ENCODE assay signal across 9 cellular contexts in the genomic region with DNA sequence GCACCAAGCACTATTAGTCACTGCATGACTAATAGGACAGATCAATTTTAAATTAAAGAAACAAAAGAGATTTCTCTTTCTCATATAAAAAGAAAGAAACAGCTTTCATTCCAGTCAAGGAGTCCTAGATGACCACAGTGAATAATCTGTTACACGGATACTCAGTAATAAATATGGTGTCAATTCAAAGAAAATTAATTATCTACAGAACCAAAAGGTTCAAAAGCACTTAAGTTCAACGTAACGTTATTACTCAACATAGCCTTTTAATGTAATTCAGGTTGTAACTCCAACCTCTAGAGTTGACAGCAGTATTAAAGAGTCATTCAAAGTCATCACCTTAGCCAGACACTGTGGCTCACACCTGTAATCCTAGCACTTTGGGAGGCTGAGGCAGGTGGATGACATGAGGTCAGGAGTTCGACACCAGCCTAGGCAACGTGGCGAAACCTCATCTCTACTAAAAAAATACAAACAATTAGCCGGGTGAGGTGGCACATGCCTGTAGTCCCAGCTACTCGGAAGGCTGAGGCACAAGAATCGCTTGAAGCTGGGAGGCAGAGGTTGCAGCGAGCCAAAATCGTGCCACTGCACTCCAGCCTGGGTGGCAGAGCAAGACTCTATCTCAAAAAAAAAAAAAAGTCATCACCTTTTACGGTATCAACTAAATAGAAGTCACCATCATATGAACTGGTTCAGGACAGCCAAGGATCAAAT. TPM values are rescaled to one million over a fixed set of nuclear protein-coding genes. Genes with fewer than 3 reads are reported as not detected.
A peak's percentile ranks its signal among the peaks of the same experiment; 100 is the strongest.
DNase-seq lines count a peak whose midpoint lies in the region; ATAC-seq, FAIRE-seq and TF ChIP-seq lines count a peak whose summit lies in the region.
"Had no signal": no experiment of that assay in that cellular context is flagged by ENCODE, and none has a peak within 500 bp of the region (broad histone marks: within the 10 kb centered on the region; RNA-seq: fewer than 3 reads in every experiment).

No MANE protein-coding gene starts in this region.

- ATAC-seq in esophagus mucosa (peak; percentile 64), GM21423 (IDR thresholded peaks at IDR 0.05; ENCODE audit: unreplicated experiment) (no peak)

- H3K4me2 ChIP-seq in neural progenitor cell, result no peak overlapping the region

- WGBS in small intestine, 3 donors, result 52 to 65% (median 59%) methylated on average over 12 of the region's 12 CpGs

- H3K27ac ChIP-seq in small intestine (ENCODE audit: low read depth in 1 of 2, low read length in 1 of 2) (peak overlapping the region; percentile 37 to 94), neural progenitor cell (no peak overlapping the region)

- no peaks in the 10 kb centered on the region for H3K9me3 ChIP-seq in small intestine (ENCODE audit: control insufficient read depth, low read depth)
- H3K9me3 ChIP-seq in neural progenitor cell (ENCODE audit: low read depth), result no peaks in the 10 kb centered on the region

- H3K9ac ChIP-seq in neural progenitor cell, result no peak overlapping the region

- H3K36me3 Mint-ChIP-seq in HFFc6 (ENCODE audit: low read depth), result no peaks in the 10 kb centered on the region
- H3K36me3 Mint-ChIP-seq in neural progenitor cell, result peaks cover 11% of the 10 kb centered on the region

- no peaks in the 10 kb centered on the region for H3K9me3 Mint-ChIP-seq in HFFc6
- H3K9me3 Mint-ChIP-seq in neural progenitor cell, result no peaks in the 10 kb centered on the region

- H3K4me3 Mint-ChIP-seq in HFFc6 (peak overlapping the region; percentile 84), neural progenitor cell (no peak overlapping the region)

- H2AFZ ChIP-seq in neural progenitor cell (replicated peaks), result no peak overlapping the region

- no peaks in the 10 kb centered on the region for H3K27me3 ChIP-seq in small intestine (ENCODE audit: control insufficient read depth in 2 of 2, insufficient read depth in 2 of 2, low read length in 2 of 2)
- no peaks in the 10 kb centered on the region for H3K27me3 ChIP-seq in H7 (ENCODE audit: control insufficient read depth, insufficient read depth, low read length)
- peaks cover 14% of the 10 kb centered on the region for H3K27me3 ChIP-seq in neural progenitor cell

- H3K4me1 Mint-ChIP-seq in HFFc6 (ENCODE audit: low read depth) (peaks cover 47% of the 10 kb centered on the region), neural progenitor cell (peaks cover 15% of the 10 kb centered on the region)

- H4K20me1 ChIP-seq in neural progenitor cell (ENCODE audit: low read depth), result peaks cover 50% of the 10 kb centered on the region

- H3K36me3 ChIP-seq in small intestine (ENCODE audit: control insufficient read depth in 2 of 2, insufficient read depth in 2 of 2, low read length in 2 of 2) (no peaks in the 10 kb centered on the region), H7 (replicated peaks; ENCODE audit: control insufficient read depth, insufficient read depth, low read length) (no peaks in the 10 kb centered on the region), neural progenitor cell (no peaks in the 10 kb centered on the region)

- H3K79me2 ChIP-seq in neural progenitor cell (ENCODE audit: low read depth), result peaks cover 90% of the 10 kb centered on the region

- H3K4me1 ChIP-seq in small intestine (ENCODE audit: control insufficient read depth in 2 of 2, insufficient read depth in 1 of 2, low read depth in 1 of 2, low read length in 1 of 2) (peaks cover 12 to 20% of the 10 kb centered on the region in 2 donors), neural progenitor cell (peaks cover 8% of the 10 kb centered on the region)

- no peak for FAIRE-seq in small intestine (lab: Jason Lieb, UNC)

- H3K27me3 Mint-ChIP-seq in HFFc6 (ENCODE audit: insufficient read depth) (0 out of 2 replicates have a peak, but pooled peaks cover 2% of the 10 kb centered on the region), neural progenitor cell (ENCODE audit: insufficient read depth, low read depth) (no peaks in the 10 kb centered on the region)

- H3K4me3 ChIP-seq in WI38 (ENCODE audit: low read depth, low read length) (peak overlapping the region; percentile 50), small intestine (ENCODE audit: low read depth in 1 of 2, low read length in 2 of 2) (no peak overlapping the region), H7 (ENCODE audit: insufficient read depth, low read depth, low read length) (no peak overlapping the region), neural progenitor cell (no peak overlapping the region)

- no peaks in the 10 kb centered on the region for H3F3A ChIP-seq in neural progenitor cell (ENCODE audit: low read depth)

- TF ChIP-seq CTCF in HFFc6 (IDR thresholded peaks at IDR 0.05) (no peak), WI38 (IDR thresholded peaks at IDR 0.05; ENCODE audit: low read depth, low read length) (no peak), neural progenitor cell (IDR thresholded peaks at IDR 0.05) (no peak)

- DNase-seq in HFFc6, result no peak
- peak; percentile 32 for DNase-seq in small intestine
- no peak for DNase-seq in AG08395 (ENCODE audit: low spot score)
- DNase-seq in H7, result no peak
- DNase-seq in neural progenitor cell (ENCODE audit: low spot score), result no peak
- DNase-seq: KG1 had no signal

- peak overlapping the region; percentile 98 for H3K27ac Mint-ChIP-seq in HFFc6
- H3K27ac Mint-ChIP-seq in neural progenitor cell, result no peak overlapping the region

RNA-seq across cellular contexts. Expression of a gene that starts 4.4 kb away (rescaled TPM):
- 10 to 100 TPM in 5 of 6 experiments, 1 to 10 TPM in 1; 8.9 to 13.6 (median 12.0) TPM for total RNA-seq in HFFc6 (2021; fragmentation: NEBNext Ultra II Directional; extraction: Animal tissue kit (Norgen Biotek cat#: 25700))
- total RNA-seq in esophagus mucosa (14.4 TPM), neural progenitor cell (ENCODE audit: low replicate concordance) (9.1 and 11.2 TPM in 2 replicates)
- polyA plus RNA-seq in small intestine, result 10 to 100 TPM in 2 of 3 donors, 1 to 10 TPM in 1; 8.6 to 13.9 (median 10.1) TPM
- 4.6 and 7.4 TPM in 2 replicates for total RNA-seq in H7 (2014; rRNA removed; shearing (Covaris generic))

RNA-seq across cellular contexts. Expression of a gene that starts 35.2 kb away (rescaled TPM):
- total RNA-seq in HFFc6 (2021; fragmentation: NEBNext Ultra II Directional; extraction: Animal tissue kit (Norgen Biotek cat#: 25700)), result 10 to 100 TPM; 24.2 to 30.3 (median 25.6) TPM
- 13.0 TPM for total RNA-seq in esophagus mucosa
- 1 to 10 TPM in 2 of 3 donors, under 1 TPM in 1; 0.67 to 5.5 (median 1.6) TPM for polyA plus RNA-seq in small intestine
- total RNA-seq in H7 (2014; rRNA removed; shearing (Covaris generic)), result 6.2 and 7.8 TPM in 2 replicates
- total RNA-seq in neural progenitor cell (ENCODE audit: low replicate concordance), result 42.7 and 48.6 TPM in 2 replicates
